ENCODE assay signal across 8 cellular contexts in the genomic region with DNA sequence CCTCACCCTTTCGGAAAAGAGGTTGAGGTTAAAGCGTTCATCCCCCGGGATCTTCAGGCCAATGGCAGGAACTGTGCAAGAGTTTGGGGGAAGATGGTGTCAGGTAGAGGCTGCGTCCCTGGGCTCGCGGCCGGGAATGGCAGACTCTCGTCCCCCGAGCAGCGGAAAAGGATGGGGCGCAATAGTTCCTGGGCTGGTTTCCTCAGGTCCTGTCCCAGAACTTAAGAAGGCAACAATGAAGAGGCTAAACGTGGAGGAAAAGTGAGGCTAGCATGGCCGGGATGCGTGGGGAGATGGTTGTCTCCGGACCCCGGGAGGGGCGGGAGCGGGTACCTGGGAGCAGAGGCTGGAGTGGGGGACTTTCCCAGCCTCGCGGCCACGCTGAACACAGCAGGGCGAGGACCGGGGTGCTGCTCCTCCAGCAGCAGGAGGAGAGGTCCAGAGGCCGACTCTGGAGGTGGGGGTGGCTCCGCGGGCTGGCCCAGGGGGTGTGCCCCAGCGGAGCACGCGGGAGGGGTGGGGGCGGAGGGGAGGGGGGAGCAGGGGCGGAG. TPM values are rescaled to one million over a fixed set of nuclear protein-coding genes. Genes with fewer than 3 reads are reported as not detected.
DNase-seq lines count a peak whose midpoint lies in the region; ATAC-seq and TF ChIP-seq lines count a peak whose summit lies in the region.

No MANE protein-coding gene starts in this region.

- H3K4me1 Mint-ChIP-seq in endothelial cell (ENCODE audit: unreplicated experiment), result peaks cover 14% of the 10 kb centered on the region
- peaks cover 44 to 74% (median 60%) of the 10 kb centered on the region in 3 donors for H3K4me1 Mint-ChIP-seq in naive B cell

- no peak for TF ChIP-seq CTCF in endothelial cell (IDR thresholded peaks at IDR 0.05; ENCODE audit: unreplicated experiment)

- H3K27ac Mint-ChIP-seq in endothelial cell (ENCODE audit: unreplicated experiment) (peak overlapping the region; percentile 1), naive B cell (peak overlapping the region; percentile 70 to 99 (median 98))

- ATAC-seq in naive B cell (ENCODE audit: low read depth in 2 of 2) (peak in 1 of 2 donors; percentile 3), GM19455 (IDR thresholded peaks at IDR 0.05; ENCODE audit: unreplicated experiment) (no peak), HG03159 (IDR thresholded peaks at IDR 0.05; ENCODE audit: unreplicated experiment) (no peak)

- DNase-seq in activated CD8-positive, alpha-beta memory T cell treated with anti-CD3 and anti-CD28 coated beads, Interleukin-2, amount 50 U/mL, for 48 hours, result peak; percentile 59
- DNase-seq in activated CD8-positive, alpha-beta memory T cell treated with anti-CD3 and anti-CD28 coated beads, Interleukin-2, amount 50 U/mL, for 4 hours, result no peak
- peak; percentile 75 for DNase-seq in RPMI8226
- DNase-seq in endothelial cell (ENCODE audit: low spot score), result no peak
- no peak for DNase-seq in naive B cell
- DNase-seq in HUDEP-2 (lab: John Stamatoyannopoulos, UW; ENCODE audit: unreplicated experiment in 76 of 76), result no peak

- H3K36me3 Mint-ChIP-seq in endothelial cell (ENCODE audit: low read depth, unreplicated experiment) (peaks cover 5% of the 10 kb centered on the region), naive B cell (no peaks in the 10 kb centered on the region)

- H3K27me3 Mint-ChIP-seq in endothelial cell (ENCODE audit: unreplicated experiment), result peaks cover 12% of the 10 kb centered on the region
- H3K27me3 Mint-ChIP-seq in naive B cell, result no peaks in the 10 kb centered on the region

- peak overlapping the region; percentile 82 for H3K4me3 Mint-ChIP-seq in endothelial cell (ENCODE audit: unreplicated experiment)
- peak overlapping the region; percentile 86 to 99 (median 96) for H3K4me3 Mint-ChIP-seq in naive B cell

- H3K9me3 Mint-ChIP-seq in endothelial cell (ENCODE audit: unreplicated experiment) (no peaks in the 10 kb centered on the region), naive B cell (no peaks in the 10 kb centered on the region)

RNA-seq across cellular contexts. Expression of gene IRF5, which starts 0.9 kb away (rescaled TPM):
- total RNA-seq in endothelial cell (ENCODE audit: unreplicated experiment), result 3.9 TPM
- 10 to 100 TPM; 54.4 to 78.0 (median 58.5) TPM for polyA plus RNA-seq in naive B cell (ENCODE audit: low read depth in 6 of 6)

RNA-seq across cellular contexts. Expression of gene KCP, which starts 28.1 kb away (rescaled TPM):
- 4.3 TPM for total RNA-seq in endothelial cell (ENCODE audit: unreplicated experiment)
- under 1 TPM in 4 of 6 donors, not detected in 2; 0.29 to 0.78 (median 0.37) TPM for polyA plus RNA-seq in naive B cell (ENCODE audit: low read depth in 6 of 6)

Comparison
In these comparisons a context has a peak if more than half of its experiments do, and no peak if none do; other contexts are left out.
1. DNase-seq: peak in activated CD8-positive, alpha-beta memory T cell treated with anti-CD3 and anti-CD28 coated beads, Interleukin-2, amount 50 U/mL, for 48 hours (single experiment) and RPMI8226 (single experiment); none in activated CD8-positive, alpha-beta memory T cell treated with anti-CD3 and anti-CD28 coated beads, Interleukin-2, amount 50 U/mL, for 4 hours (single experiment), endothelial cell (single experiment), naive B cell (single experiment) and HUDEP-2 (0 of 76).